10 cellular contexts compared by ENCODE assay signal in genomic region chr4:77800483-77801259, GRCh38. TPM values are rescaled to one million over a fixed set of nuclear protein-coding genes. Genes with fewer than 3 reads are reported as not detected.
DNase-seq lines count a peak whose midpoint lies in the region; ATAC-seq and TF ChIP-seq lines count a peak whose summit lies in the region.
"Had no signal": no experiment of that assay in that cellular context is flagged by ENCODE, and none has a peak within 500 bp of the region (broad histone marks: within the 10 kb centered on the region; RNA-seq: fewer than 3 reads in every experiment).

No MANE protein-coding gene starts in this region.

- DNase-seq in GM03348 (ENCODE audit: low spot score) (peak; percentile 29), WTC11 (ENCODE audit: low spot score) (no peak), fibroblast of mammary gland (ENCODE audit: low read depth) (peak; percentile 54), renal cortical epithelial cell (ENCODE audit: low read depth) (peak; percentile 63), NCI-H2029 treated with DMSO at 0.1 percent for 48 hours (lab: John Stamatoyannopoulos, UW) (no peak), substantia nigra (lab: John Stamatoyannopoulos, UW) (no peak), iPS-NIHi7 (ENCODE audit: extremely low spot score) (no peak)
- DNase-seq: GDM1 had no signal

- H3K36me3 Mint-ChIP-seq in WTC11 = 0 out of 2 replicates have a peak, but pooled peaks cover 5% of the 10 kb centered on the region

- peaks cover 6% of the 10 kb centered on the region for H3K9me3 Mint-ChIP-seq in WTC11

- no peak overlapping the region for H3K4me3 Mint-ChIP-seq in WTC11

- no peak overlapping the region for H3K4me3 ChIP-seq in fibroblast of mammary gland (ENCODE audit: control insufficient read depth, low read depth, low read length)

- TF ChIP-seq CTCF in WTC11 (IDR thresholded peaks at IDR 0.05) (no peak), fibroblast of mammary gland (conservative IDR thresholded peaks at IDR 0.05; ENCODE audit: control insufficient read depth, insufficient read depth, low read depth, low read length) (no peak)

- H3K27me3 Mint-ChIP-seq in WTC11 (ENCODE audit: low read depth) = no peaks in the 10 kb centered on the region

- H3K4me1 Mint-ChIP-seq in WTC11 = peaks cover 13% of the 10 kb centered on the region

- POLR2A ChIA-PET in WTC11 (lab: Charles Lee) = no interaction called here

- H3K27ac ChIP-seq in substantia nigra (ENCODE audit: low read depth, low read length, poor library complexity, severe bottlenecking) = no peak overlapping the region

- peak overlapping the region; percentile 5 for H3K27ac Mint-ChIP-seq in WTC11

- CTCF ChIA-PET in WTC11 (lab: Charles Lee) = interaction anchor here (0.9 to 1.5 kb wide), 2 partner anchors 17 to 73 kb away, joined by 3 to 6 read pairs; no protein-coding TSS in a partner anchor

- peak; percentile 20; the same call in 1 of the 2 replicates for ATAC-seq in WTC11
- no peak for ATAC-seq in GM21825 (IDR thresholded peaks at IDR 0.05; ENCODE audit: unreplicated experiment)
- ATAC-seq: SK-N-SH treated with all-trans-retinoic acid at 6 μM for 48 hours had no signal

TF ChIP-seq in WTC11, 78 proteins besides CTCF, POLR2A, EP300 and RAD21:
- no peak for TF ChIP-seq OVOL2 (CRISPR knock-in tag; IDR thresholded peaks at IDR 0.05; ENCODE audit: borderline replicate concordance)
- TF ChIP-seq, protein P1, sequence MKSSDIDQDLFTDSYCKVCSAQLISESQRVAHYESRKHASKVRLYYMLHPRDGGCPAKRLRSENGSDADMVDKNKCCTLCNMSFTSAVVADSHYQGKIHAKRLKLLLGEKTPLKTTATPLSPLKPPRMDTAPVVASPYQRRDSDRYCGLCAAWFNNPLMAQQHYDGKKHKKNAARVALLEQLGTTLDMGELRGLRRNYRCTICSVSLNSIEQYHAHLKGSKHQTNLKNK (CRISPR knock-in tag; IDR thresholded peaks at IDR 0.05) = no peak
- no peak for TF ChIP-seq TP53 (CRISPR knock-in tag; IDR thresholded peaks at IDR 0.05)
- TF ChIP-seq, protein P2, sequence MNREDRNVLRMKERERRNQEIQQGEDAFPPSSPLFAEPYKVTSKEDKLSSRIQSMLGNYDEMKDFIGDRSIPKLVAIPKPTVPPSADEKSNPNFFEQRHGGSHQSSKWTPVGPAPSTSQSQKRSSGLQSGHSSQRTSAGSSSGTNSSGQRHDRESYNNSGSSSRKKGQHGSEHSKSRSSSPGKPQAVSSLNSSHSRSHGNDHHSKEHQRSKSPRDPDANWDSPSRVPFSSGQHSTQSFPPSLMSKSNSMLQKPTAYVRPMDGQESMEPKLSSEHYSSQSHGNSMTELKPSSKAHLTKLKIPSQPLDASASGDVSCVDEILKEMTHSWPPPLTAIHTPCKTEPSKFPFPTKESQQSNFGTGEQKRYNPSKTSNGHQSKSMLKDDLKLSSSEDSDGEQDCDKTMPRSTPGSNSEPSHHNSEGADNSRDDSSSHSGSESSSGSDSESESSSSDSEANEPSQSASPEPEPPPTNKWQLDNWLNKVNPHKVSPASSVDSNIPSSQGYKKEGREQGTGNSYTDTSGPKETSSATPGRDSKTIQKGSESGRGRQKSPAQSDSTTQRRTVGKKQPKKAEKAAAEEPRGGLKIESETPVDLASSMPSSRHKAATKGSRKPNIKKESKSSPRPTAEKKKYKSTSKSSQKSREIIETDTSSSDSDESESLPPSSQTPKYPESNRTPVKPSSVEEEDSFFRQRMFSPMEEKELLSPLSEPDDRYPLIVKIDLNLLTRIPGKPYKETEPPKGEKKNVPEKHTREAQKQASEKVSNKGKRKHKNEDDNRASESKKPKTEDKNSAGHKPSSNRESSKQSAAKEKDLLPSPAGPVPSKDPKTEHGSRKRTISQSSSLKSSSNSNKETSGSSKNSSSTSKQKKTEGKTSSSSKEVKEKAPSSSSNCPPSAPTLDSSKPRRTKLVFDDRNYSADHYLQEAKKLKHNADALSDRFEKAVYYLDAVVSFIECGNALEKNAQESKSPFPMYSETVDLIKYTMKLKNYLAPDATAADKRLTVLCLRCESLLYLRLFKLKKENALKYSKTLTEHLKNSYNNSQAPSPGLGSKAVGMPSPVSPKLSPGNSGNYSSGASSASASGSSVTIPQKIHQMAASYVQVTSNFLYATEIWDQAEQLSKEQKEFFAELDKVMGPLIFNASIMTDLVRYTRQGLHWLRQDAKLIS (CRISPR knock-in tag; IDR thresholded peaks at IDR 0.05; ENCODE audit: borderline replicate concordance) = no peak
- TF ChIP-seq ZNF512 (CRISPR knock-in tag; IDR thresholded peaks at IDR 0.05; ENCODE audit: borderline replicate concordance) = no peak

RNA-seq across cellular contexts. Expression of gene CNOT6L, which starts 18.5 kb away (rescaled TPM):
- total RNA-seq in WTC11 (2021) (19.5 to 21.6 TPM (median 20.1 TPM) in 3 replicates), renal cortical epithelial cell (11.6 and 57.5 TPM in 2 replicates)

Comparison
In these comparisons a context has a peak if more than half of its experiments do, and no peak if none do; other contexts are left out.
1. DNase-seq: peak in GM03348 (single experiment), fibroblast of mammary gland (single experiment) and renal cortical epithelial cell (single experiment); none in WTC11 (single experiment), NCI-H2029 treated with DMSO at 0.1 percent for 48 hours (single experiment), substantia nigra (0 of 49) and iPS-NIHi7 (single experiment).